ENCODE assay signal across 4 cellular contexts in genomic region chr12:121505513-121505912, GRCh38.
TF ChIP-seq lines count a peak whose summit lies in the region.

No MANE protein-coding gene starts in this region.

TF ChIP-seq in SK-N-SH, 30 proteins besides CTCF, POLR2A, EP300 and RAD21:
- TF ChIP-seq NFIC (IDR thresholded peaks at IDR 0.05; ENCODE audit: borderline replicate concordance): no peak
- TF ChIP-seq, protein P1, sequence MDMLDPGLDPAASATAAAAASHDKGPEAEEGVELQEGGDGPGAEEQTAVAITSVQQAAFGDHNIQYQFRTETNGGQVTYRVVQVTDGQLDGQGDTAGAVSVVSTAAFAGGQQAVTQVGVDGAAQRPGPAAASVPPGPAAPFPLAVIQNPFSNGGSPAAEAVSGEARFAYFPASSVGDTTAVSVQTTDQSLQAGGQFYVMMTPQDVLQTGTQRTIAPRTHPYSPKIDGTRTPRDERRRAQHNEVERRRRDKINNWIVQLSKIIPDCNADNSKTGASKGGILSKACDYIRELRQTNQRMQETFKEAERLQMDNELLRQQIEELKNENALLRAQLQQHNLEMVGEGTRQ (IDR thresholded peaks at IDR 0.05; ENCODE audit: borderline replicate concordance, low read depth, low read length): no peak
- no peak for TF ChIP-seq SMC3 (IDR thresholded peaks at IDR 0.05; ENCODE audit: low read depth, low read length)

TF ChIP-seq in SK-N-SH treated with all-trans-retinoic acid at 6 μM for 48 hours, 23 proteins besides CTCF, POLR2A, EP300 and RAD21:
- TF ChIP-seq, protein P2, sequence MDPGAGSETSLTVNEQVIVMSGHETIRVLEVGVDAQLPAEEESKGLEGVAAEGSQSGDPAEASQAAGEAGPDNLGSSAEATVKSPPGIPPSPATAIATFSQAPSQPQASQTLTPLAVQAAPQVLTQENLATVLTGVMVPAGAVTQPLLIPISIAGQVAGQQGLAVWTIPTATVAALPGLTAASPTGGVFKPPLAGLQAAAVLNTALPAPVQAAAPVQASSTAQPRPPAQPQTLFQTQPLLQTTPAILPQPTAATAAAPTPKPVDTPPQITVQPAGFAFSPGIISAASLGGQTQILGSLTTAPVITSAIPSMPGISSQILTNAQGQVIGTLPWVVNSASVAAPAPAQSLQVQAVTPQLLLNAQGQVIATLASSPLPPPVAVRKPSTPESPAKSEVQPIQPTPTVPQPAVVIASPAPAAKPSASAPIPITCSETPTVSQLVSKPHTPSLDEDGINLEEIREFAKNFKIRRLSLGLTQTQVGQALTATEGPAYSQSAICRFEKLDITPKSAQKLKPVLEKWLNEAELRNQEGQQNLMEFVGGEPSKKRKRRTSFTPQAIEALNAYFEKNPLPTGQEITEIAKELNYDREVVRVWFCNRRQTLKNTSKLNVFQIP (CRISPR knock-in tag; IDR thresholded peaks at IDR 0.05; ENCODE audit: borderline replicate concordance, low read depth): no peak
- TF ChIP-seq ZNF565 (CRISPR knock-in tag; conservative IDR thresholded peaks at IDR 0.05; ENCODE audit: low read depth): no peak
- no peak for TF ChIP-seq ZFP30 (CRISPR knock-in tag; IDR thresholded peaks at IDR 0.05)
- no peak for TF ChIP-seq CSDC2 (CRISPR knock-in tag; IDR thresholded peaks at IDR 0.05)
- no peak for TF ChIP-seq BACH2 (CRISPR knock-in tag; IDR thresholded peaks at IDR 0.05; ENCODE audit: borderline replicate concordance)
- TF ChIP-seq ZNF8 (CRISPR knock-in tag; IDR thresholded peaks at IDR 0.05): no peak
- TF ChIP-seq ZC3H10 (CRISPR knock-in tag; IDR thresholded peaks at IDR 0.05): no peak
- no peak for TF ChIP-seq ESRRG (CRISPR knock-in tag; IDR thresholded peaks at IDR 0.05)

TF ChIP-seq in IMR-90, 13 proteins besides CTCF, POLR2A, EP300 and RAD21:
- TF ChIP-seq MAFK (IDR thresholded peaks at IDR 0.05; ENCODE audit: low read depth, low read length): no peak
- no peak for TF ChIP-seq SMC3 (IDR thresholded peaks at IDR 0.05; ENCODE audit: low read depth, low read length)
- TF ChIP-seq, protein P3, sequence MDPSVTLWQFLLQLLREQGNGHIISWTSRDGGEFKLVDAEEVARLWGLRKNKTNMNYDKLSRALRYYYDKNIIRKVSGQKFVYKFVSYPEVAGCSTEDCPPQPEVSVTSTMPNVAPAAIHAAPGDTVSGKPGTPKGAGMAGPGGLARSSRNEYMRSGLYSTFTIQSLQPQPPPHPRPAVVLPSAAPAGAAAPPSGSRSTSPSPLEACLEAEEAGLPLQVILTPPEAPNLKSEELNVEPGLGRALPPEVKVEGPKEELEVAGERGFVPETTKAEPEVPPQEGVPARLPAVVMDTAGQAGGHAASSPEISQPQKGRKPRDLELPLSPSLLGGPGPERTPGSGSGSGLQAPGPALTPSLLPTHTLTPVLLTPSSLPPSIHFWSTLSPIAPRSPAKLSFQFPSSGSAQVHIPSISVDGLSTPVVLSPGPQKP (IDR thresholded peaks at IDR 0.05; ENCODE audit: borderline replicate concordance, low read depth, low read length): no peak
- TF ChIP-seq RCOR1 (IDR thresholded peaks at IDR 0.05; ENCODE audit: insufficient replicate concordance, low read length): no peak
- TF ChIP-seq CHD1 (IDR thresholded peaks at IDR 0.05; ENCODE audit: low read depth, low read length): no peak
- TF ChIP-seq RFX5 (IDR thresholded peaks at IDR 0.05; ENCODE audit: low read depth, low read length): no peak
- TF ChIP-seq MAZ (IDR thresholded peaks at IDR 0.05; ENCODE audit: borderline replicate concordance, low read depth, low read length): no peak
- TF ChIP-seq, protein P1 (IDR thresholded peaks at IDR 0.05; ENCODE audit: low read depth, low read length): no peak
- TF ChIP-seq FOS (IDR thresholded peaks at IDR 0.05; ENCODE audit: low read depth, low read length): no peak
- no peak for TF ChIP-seq BHLHE40 (IDR thresholded peaks at IDR 0.05; ENCODE audit: low read depth, low read length)
- TF ChIP-seq MXI1 (IDR thresholded peaks at IDR 0.05; ENCODE audit: borderline replicate concordance, low read depth, low read length): no peak
- TF ChIP-seq CEBPB (IDR thresholded peaks at IDR 0.05; ENCODE audit: low read depth, low read length): no peak
- no peak for TF ChIP-seq NFE2L2 (IDR thresholded peaks at IDR 0.05; ENCODE audit: low read depth, low read length)

TF ChIP-seq in HepG2, 621 proteins besides CTCF, POLR2A, EP300 and RAD21:
- no peak for TF ChIP-seq MED13 (CRISPR knock-in tag; IDR thresholded peaks at IDR 0.05)
- no peak for TF ChIP-seq SMAD1 (CRISPR knock-in tag; IDR thresholded peaks at IDR 0.05; ENCODE audit: borderline replicate concordance, low read depth)
TF ChIP-seq in HepG2: peak in this region for 0.
